In genomic region chr15:45135705-45136377, GRCh38 we compare ENCODE assay signal across 11 cellular contexts. TPM values are rescaled to one million over a fixed set of nuclear protein-coding genes. Genes with fewer than 3 reads are reported as not detected.
A peak's percentile ranks its signal among the peaks of the same experiment; 100 is the strongest.
DNase-seq lines count a peak whose midpoint lies in the region; ATAC-seq and TF ChIP-seq lines count a peak whose summit lies in the region.
"Not testable (repeated sequence)": the region's sequence is repeated elsewhere in the genome, so short reads cannot be mapped to it uniquely, and the experiment has no call there.
"Had no signal": no experiment of that assay in that cellular context is flagged by ENCODE, and none has a peak within 500 bp of the region (broad histone marks: within the 10 kb centered on the region; RNA-seq: fewer than 3 reads in every experiment).

No MANE protein-coding gene starts in this region.

- H3K27ac ChIP-seq in CD8-positive, alpha-beta memory T cell (ENCODE audit: low read depth, low read length); coronary artery: not testable (repeated sequence)

- not testable (repeated sequence) for H3K36me3 Mint-ChIP-seq in CD8-positive, alpha-beta memory T cell; T-cell; activated T-cell treated with anti-CD3 and anti-CD28 coated beads, Interleukin-2, amount 50 U/mL, for 72 hours (ENCODE audit: insufficient read depth in 2 of 2); progenitor cell of endocrine pancreas (ENCODE audit: insufficient read depth)

- peaks cover 19% of the 10 kb centered on the region for H3K27me3 ChIP-seq in CD8-positive, alpha-beta memory T cell (ENCODE audit: insufficient read depth, low read length, poor library complexity, severe bottlenecking)

- H3K9me3 ChIP-seq in CD8-positive, alpha-beta memory T cell (ENCODE audit: low read length); mucosa of descending colon: not testable (repeated sequence)

- peak in 3 of 4 experiments; percentile 21 to 27 (median 22) for ATAC-seq in T-cell (replicated peaks in 1 of 4)
- ATAC-seq in activated T-cell treated with anti-CD3 and anti-CD28 coated beads, Interleukin-2, amount 50 U/mL, for 72 hours (replicated peaks in 1 of 2), result peak in 1 of 2 donors; percentile 21
- ATAC-seq in left ventricle myocardium superior, result peak; percentile 10
- peak; percentile 4 for ATAC-seq in mucosa of descending colon

- peaks cover 8 to 17% (median 15%) of the 10 kb centered on the region in 3 donors for H3K4me1 Mint-ChIP-seq in CD8-positive, alpha-beta memory T cell
- H3K4me1 Mint-ChIP-seq in T-cell, result peaks cover 11 to 17% (median 17%) of the 10 kb centered on the region in 3 donors
- peaks cover 14% of the 10 kb centered on the region for H3K4me1 Mint-ChIP-seq in activated T-cell treated with anti-CD3 and anti-CD28 coated beads, Interleukin-2, amount 50 U/mL, for 72 hours (ENCODE audit: low read depth)
- H3K4me1 Mint-ChIP-seq in progenitor cell of endocrine pancreas (ENCODE audit: low read depth), result not testable (repeated sequence)

- not testable (repeated sequence) for TF ChIP-seq CTCF in coronary artery (IDR thresholded peaks at IDR 0.05); mucosa of descending colon (IDR thresholded peaks at IDR 0.05); progenitor cell of endocrine pancreas (IDR thresholded peaks at IDR 0.05; ENCODE audit: unreplicated experiment)

- not testable (repeated sequence) for H3K36me3 ChIP-seq in CD8-positive, alpha-beta memory T cell (ENCODE audit: insufficient read depth, low read length); mucosa of descending colon (ENCODE audit: low read depth)

- not testable (repeated sequence) for H3K9me3 Mint-ChIP-seq in CD8-positive, alpha-beta memory T cell; T-cell; activated T-cell treated with anti-CD3 and anti-CD28 coated beads, Interleukin-2, amount 50 U/mL, for 72 hours; progenitor cell of endocrine pancreas (ENCODE audit: low read depth)

- H3K27ac Mint-ChIP-seq in CD8-positive, alpha-beta memory T cell; T-cell; activated T-cell treated with anti-CD3 and anti-CD28 coated beads, Interleukin-2, amount 50 U/mL, for 72 hours: not testable (repeated sequence)
- peak overlapping the region; percentile 59 for H3K27ac Mint-ChIP-seq in progenitor cell of endocrine pancreas

- not testable (repeated sequence) for H3K4me3 ChIP-seq in CD8-positive, alpha-beta memory T cell (ENCODE audit: low read length); mucosa of descending colon
- H3K4me3 ChIP-seq in coronary artery, result peak overlapping the region; percentile 51

- not testable (repeated sequence) for DNase-seq in CD8-positive, alpha-beta memory T cell; T-cell; activated T-cell treated with anti-CD3 and anti-CD28 coated beads, Interleukin-2, amount 50 U/mL, for 72 hours; coronary artery (ENCODE audit: low spot score); left ventricle myocardium superior; mucosa of descending colon; progenitor cell of endocrine pancreas (ENCODE audit: low spot score, unreplicated experiment)

- H3K27me3 Mint-ChIP-seq in CD8-positive, alpha-beta memory T cell, result peaks cover 36 to 45% of the 10 kb centered on the region in 2 donors
- H3K27me3 Mint-ChIP-seq in T-cell, result peaks cover 37 to 51% of the 10 kb centered on the region in 2 donors
- H3K27me3 Mint-ChIP-seq in activated T-cell treated with anti-CD3 and anti-CD28 coated beads, Interleukin-2, amount 50 U/mL, for 72 hours (ENCODE audit: low read depth), result peaks cover 49% of the 10 kb centered on the region
- peaks cover 54% of the 10 kb centered on the region for H3K27me3 Mint-ChIP-seq in progenitor cell of endocrine pancreas

- not testable (repeated sequence) for H3K4me1 ChIP-seq in CD8-positive, alpha-beta memory T cell (ENCODE audit: insufficient read depth, low read length); mucosa of descending colon (ENCODE audit: low read depth)

- POLR2A ChIA-PET in CD8-positive, alpha-beta memory T cell (lab: Charles Lee); T-cell (lab: Charles Lee): not testable (repeated sequence)

- intact Hi-C loops in left ventricle myocardium superior (cut with micrococcal nuclease); mucosa of descending colon (cut with DNase I, micrococcal nuclease): not testable (repeated sequence)

- H3K4me3 Mint-ChIP-seq in CD8-positive, alpha-beta memory T cell, result peak overlapping the region in 6 of 7 donors; percentile 29 to 79 (median 60)
- peak overlapping the region; percentile 13 to 73 (median 60) for H3K4me3 Mint-ChIP-seq in T-cell
- peak overlapping the region; percentile 63 to 69 for H3K4me3 Mint-ChIP-seq in activated T-cell treated with anti-CD3 and anti-CD28 coated beads, Interleukin-2, amount 50 U/mL, for 72 hours
- not testable (repeated sequence) for H3K4me3 Mint-ChIP-seq in progenitor cell of endocrine pancreas (ENCODE audit: low read depth)

- CTCF ChIA-PET in CD8-positive, alpha-beta memory T cell (lab: Charles Lee), result interaction anchor here (1.6 to 2.2 kb wide), 2 partner anchors 14 to 18 kb away, joined by 4 to 6 read pairs; no protein-coding TSS in a partner anchor
- CTCF ChIA-PET in T-cell (lab: Charles Lee), result interaction anchor here in 1 of 2 donors (0.6 kb wide), 1 partner anchor 64 kb away, joined by 3 read pairs; no protein-coding TSS in a partner anchor

RNA-seq across cellular contexts. Expression of gene DUOX1, which starts 6.0 kb away (rescaled TPM):
- total RNA-seq in CD8-positive, alpha-beta memory T cell, result under 1 TPM in 1 of 2 experiments, not detected in 1; 0.11 TPM
- polyA plus RNA-seq in CD8-positive, alpha-beta memory T cell, result 1.2 TPM
- under 1 TPM in 4 of 5 donors, not detected in 1; 0.21 to 0.67 (median 0.34) TPM for total RNA-seq in T-cell
- under 1 TPM; 0.34 to 0.95 TPM for total RNA-seq in activated T-cell treated with anti-CD3 and anti-CD28 coated beads, Interleukin-2, amount 50 U/mL, for 72 hours
- 0.50 TPM for total RNA-seq in left ventricle myocardium superior
- 1 to 10 TPM in 1 of 3 donors, under 1 TPM in 2; 0.43 to 1.7 (median 0.70) TPM for total RNA-seq in mucosa of descending colon
- 1.4 and 1.6 TPM in 2 replicates for total RNA-seq in progenitor cell of endocrine pancreas
- total RNA-seq: CD4-positive, CD25-positive, alpha-beta regulatory T cell; G401; IMR-90; NCI-H460 had no signal
- polyA plus RNA-seq: IMR-90 had no signal

RNA-seq across cellular contexts. Expression of gene DUOXA1, which starts 6.2 kb away (rescaled TPM):
- total RNA-seq in CD8-positive, alpha-beta memory T cell, result under 1 TPM in 1 of 2 experiments, not detected in 1; 0.09 TPM
- 0.29 TPM for polyA plus RNA-seq in CD8-positive, alpha-beta memory T cell
- total RNA-seq in T-cell, result 1 to 10 TPM in 2 of 5 donors, under 1 TPM in 3; 0.40 to 1.6 (median 0.91) TPM
- total RNA-seq in activated T-cell treated with anti-CD3 and anti-CD28 coated beads, Interleukin-2, amount 50 U/mL, for 72 hours, result under 1 TPM; 0.46 to 0.65 TPM
- 0.59 TPM for total RNA-seq in left ventricle myocardium superior
- total RNA-seq in mucosa of descending colon, result 1 to 10 TPM in 2 of 3 donors, under 1 TPM in 1; 0.29 to 1.6 (median 1.6) TPM
- total RNA-seq in progenitor cell of endocrine pancreas, result 1.3 and 1.4 TPM in 2 replicates
- total RNA-seq: CD4-positive, CD25-positive, alpha-beta regulatory T cell; G401; IMR-90 had no signal
- polyA plus RNA-seq: CD4-positive, CD25-positive, alpha-beta regulatory T cell had no signal

RNA-seq across cellular contexts. Expression of gene DUOXA2, which starts 21.7 kb away (rescaled TPM):
- not detected for total RNA-seq in CD8-positive, alpha-beta memory T cell
- polyA plus RNA-seq in CD8-positive, alpha-beta memory T cell, result not detected
- total RNA-seq in T-cell, result not detected
- not detected for total RNA-seq in activated T-cell treated with anti-CD3 and anti-CD28 coated beads, Interleukin-2, amount 50 U/mL, for 72 hours
- total RNA-seq in left ventricle myocardium superior, result not detected
- total RNA-seq in mucosa of descending colon, result 1 to 10 TPM in 2 of 3 donors, under 1 TPM in 1; 0.32 to 5.8 (median 1.2) TPM
- not detected in 2 replicates for total RNA-seq in progenitor cell of endocrine pancreas
- total RNA-seq: CD4-positive, CD25-positive, alpha-beta regulatory T cell; G401; IMR-90; NCI-H460 had no signal
- polyA plus RNA-seq: CD4-positive, CD25-positive, alpha-beta regulatory T cell; IMR-90 had no signal

RNA-seq across cellular contexts. Expression of gene DUOX2, which starts 21.9 kb away (rescaled TPM):
- total RNA-seq in CD8-positive, alpha-beta memory T cell, result not detected
- not detected for polyA plus RNA-seq in CD8-positive, alpha-beta memory T cell
- total RNA-seq in T-cell (under 1 TPM in 3 of 5 donors, not detected in 2; 0.10 to 0.16 (median 0.12) TPM), left ventricle myocardium superior (0.05 TPM), mucosa of descending colon (10 to 100 TPM in 1 of 3 donors, 1 to 10 TPM in 2; 3.1 to 40.1 (median 5.1) TPM), progenitor cell of endocrine pancreas (0.53 and 1.1 TPM in 2 replicates)
- total RNA-seq in activated T-cell treated with anti-CD3 and anti-CD28 coated beads, Interleukin-2, amount 50 U/mL, for 72 hours, result under 1 TPM; 0.14 to 0.31 TPM
- total RNA-seq: CD4-positive, CD25-positive, alpha-beta regulatory T cell; G401; IMR-90 had no signal
- polyA plus RNA-seq: CD4-positive, CD25-positive, alpha-beta regulatory T cell; IMR-90 had no signal

RNA-seq across cellular contexts. Expression of gene SHF, which starts 51.9 kb away (rescaled TPM):
- total RNA-seq in CD8-positive, alpha-beta memory T cell, result 10 to 100 TPM; 25.4 to 29.5 TPM
- polyA plus RNA-seq in CD8-positive, alpha-beta memory T cell, result 1.5 TPM
- 1 to 10 TPM; 5.1 to 6.5 (median 5.6) TPM for total RNA-seq in T-cell
- 10 to 100 TPM; 11.7 to 16.8 TPM for total RNA-seq in activated T-cell treated with anti-CD3 and anti-CD28 coated beads, Interleukin-2, amount 50 U/mL, for 72 hours
- total RNA-seq in left ventricle myocardium superior, result 5.0 TPM
- 10 to 100 TPM in 2 of 3 donors, 1 to 10 TPM in 1; 5.4 to 19.2 (median 14.9) TPM for total RNA-seq in mucosa of descending colon
- total RNA-seq in progenitor cell of endocrine pancreas, result 61.1 and 61.7 TPM in 2 replicates
